Comparison of ENCODE assay signal across 1 cellular context in the genomic region with DNA sequence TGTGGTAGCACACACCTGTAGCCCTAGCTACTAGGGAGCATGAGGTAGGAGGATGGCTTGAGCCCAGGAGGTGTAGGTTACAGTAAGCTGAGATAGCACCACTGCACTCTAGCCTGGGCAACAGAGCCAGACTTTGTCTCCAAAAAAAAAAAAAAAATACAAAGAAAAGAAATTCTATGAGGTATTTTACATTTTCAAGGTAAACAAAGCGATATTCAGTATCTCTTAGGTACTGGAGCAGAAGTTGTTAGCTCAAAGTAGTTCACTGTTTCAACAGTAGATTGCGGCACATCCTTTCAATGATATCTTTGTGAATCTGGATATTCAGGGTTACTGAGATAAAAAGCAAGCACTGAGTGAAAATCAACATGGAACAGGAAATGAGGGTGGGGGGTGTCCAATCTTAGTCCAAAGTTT.
TF ChIP-seq lines count a peak whose summit lies in the region.

No MANE protein-coding gene starts in this region.

TF ChIP-seq in HepG2, 621 proteins besides CTCF, POLR2A, EP300 and RAD21 (continued from another document and continues in another):
- no peak for TF ChIP-seq ZNF432 (CRISPR knock-in tag; IDR thresholded peaks at IDR 0.05; ENCODE audit: borderline replicate concordance)
- TF ChIP-seq MED13 (CRISPR knock-in tag; IDR thresholded peaks at IDR 0.05): peak; percentile 88
- TF ChIP-seq, protein P1, sequence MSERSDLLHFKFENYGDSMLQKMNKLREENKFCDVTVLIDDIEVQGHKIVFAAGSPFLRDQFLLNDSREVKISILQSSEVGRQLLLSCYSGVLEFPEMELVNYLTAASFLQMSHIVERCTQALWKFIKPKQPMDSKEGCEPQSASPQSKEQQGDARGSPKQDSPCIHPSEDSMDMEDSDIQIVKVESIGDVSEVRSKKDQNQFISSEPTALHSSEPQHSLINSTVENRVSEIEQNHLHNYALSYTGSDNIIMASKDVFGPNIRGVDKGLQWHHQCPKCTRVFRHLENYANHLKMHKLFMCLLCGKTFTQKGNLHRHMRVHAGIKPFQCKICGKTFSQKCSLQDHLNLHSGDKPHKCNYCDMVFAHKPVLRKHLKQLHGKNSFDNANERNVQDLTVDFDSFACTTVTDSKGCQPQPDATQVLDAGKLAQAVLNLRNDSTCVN (CRISPR knock-in tag; IDR thresholded peaks at IDR 0.05; ENCODE audit: borderline replicate concordance): no peak
- TF ChIP-seq SALL1 (CRISPR knock-in tag; IDR thresholded peaks at IDR 0.05): peak; percentile 65
- TF ChIP-seq, protein P2, sequence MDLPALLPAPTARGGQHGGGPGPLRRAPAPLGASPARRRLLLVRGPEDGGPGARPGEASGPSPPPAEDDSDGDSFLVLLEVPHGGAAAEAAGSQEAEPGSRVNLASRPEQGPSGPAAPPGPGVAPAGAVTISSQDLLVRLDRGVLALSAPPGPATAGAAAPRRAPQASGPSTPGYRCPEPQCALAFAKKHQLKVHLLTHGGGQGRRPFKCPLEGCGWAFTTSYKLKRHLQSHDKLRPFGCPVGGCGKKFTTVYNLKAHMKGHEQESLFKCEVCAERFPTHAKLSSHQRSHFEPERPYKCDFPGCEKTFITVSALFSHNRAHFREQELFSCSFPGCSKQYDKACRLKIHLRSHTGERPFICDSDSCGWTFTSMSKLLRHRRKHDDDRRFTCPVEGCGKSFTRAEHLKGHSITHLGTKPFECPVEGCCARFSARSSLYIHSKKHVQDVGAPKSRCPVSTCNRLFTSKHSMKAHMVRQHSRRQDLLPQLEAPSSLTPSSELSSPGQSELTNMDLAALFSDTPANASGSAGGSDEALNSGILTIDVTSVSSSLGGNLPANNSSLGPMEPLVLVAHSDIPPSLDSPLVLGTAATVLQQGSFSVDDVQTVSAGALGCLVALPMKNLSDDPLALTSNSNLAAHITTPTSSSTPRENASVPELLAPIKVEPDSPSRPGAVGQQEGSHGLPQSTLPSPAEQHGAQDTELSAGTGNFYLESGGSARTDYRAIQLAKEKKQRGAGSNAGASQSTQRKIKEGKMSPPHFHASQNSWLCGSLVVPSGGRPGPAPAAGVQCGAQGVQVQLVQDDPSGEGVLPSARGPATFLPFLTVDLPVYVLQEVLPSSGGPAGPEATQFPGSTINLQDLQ (CRISPR knock-in tag; IDR thresholded peaks at IDR 0.05): no peak
- peak; percentile 53; the same call in 1 of the 2 replicates for TF ChIP-seq ATF1 (CRISPR knock-in tag; IDR thresholded peaks at IDR 0.05)
- TF ChIP-seq ZEB1 (IDR thresholded peaks at IDR 0.05; ENCODE audit: insufficient replicate concordance, low read depth): peak; percentile 48
- TF ChIP-seq, protein P3, sequence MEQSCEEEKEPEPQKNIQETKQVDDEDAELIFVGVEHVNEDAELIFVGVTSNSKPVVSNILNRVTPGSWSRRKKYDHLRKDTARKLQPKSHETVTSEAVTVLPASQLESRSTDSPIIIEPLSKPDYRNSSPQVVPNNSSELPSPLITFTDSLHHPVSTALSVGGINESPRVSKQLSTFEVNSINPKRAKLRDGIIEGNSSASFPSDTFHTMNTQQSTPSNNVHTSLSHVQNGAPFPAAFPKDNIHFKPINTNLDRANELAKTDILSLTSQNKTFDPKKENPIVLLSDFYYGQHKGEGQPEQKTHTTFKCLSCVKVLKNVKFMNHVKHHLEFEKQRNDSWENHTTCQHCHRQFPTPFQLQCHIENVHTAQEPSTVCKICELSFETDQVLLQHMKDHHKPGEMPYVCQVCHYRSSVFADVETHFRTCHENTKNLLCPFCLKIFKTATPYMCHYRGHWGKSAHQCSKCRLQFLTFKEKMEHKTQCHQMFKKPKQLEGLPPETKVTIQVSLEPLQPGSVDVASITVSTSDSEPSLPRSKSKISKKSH (CRISPR knock-in tag; IDR thresholded peaks at IDR 0.05; ENCODE audit: borderline replicate concordance): no peak
- TF ChIP-seq ZNF207 (IDR thresholded peaks at IDR 0.05; ENCODE audit: borderline replicate concordance): no peak
- TF ChIP-seq, protein P4, sequence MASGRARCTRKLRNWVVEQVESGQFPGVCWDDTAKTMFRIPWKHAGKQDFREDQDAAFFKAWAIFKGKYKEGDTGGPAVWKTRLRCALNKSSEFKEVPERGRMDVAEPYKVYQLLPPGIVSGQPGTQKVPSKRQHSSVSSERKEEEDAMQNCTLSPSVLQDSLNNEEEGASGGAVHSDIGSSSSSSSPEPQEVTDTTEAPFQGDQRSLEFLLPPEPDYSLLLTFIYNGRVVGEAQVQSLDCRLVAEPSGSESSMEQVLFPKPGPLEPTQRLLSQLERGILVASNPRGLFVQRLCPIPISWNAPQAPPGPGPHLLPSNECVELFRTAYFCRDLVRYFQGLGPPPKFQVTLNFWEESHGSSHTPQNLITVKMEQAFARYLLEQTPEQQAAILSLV (CRISPR knock-in tag; IDR thresholded peaks at IDR 0.05; ENCODE audit: borderline replicate concordance): no peak
- no peak; the same call in 1 of the 2 replicates for TF ChIP-seq ZBTB7B (CRISPR knock-in tag; IDR thresholded peaks at IDR 0.05)
- TF ChIP-seq, protein P5, sequence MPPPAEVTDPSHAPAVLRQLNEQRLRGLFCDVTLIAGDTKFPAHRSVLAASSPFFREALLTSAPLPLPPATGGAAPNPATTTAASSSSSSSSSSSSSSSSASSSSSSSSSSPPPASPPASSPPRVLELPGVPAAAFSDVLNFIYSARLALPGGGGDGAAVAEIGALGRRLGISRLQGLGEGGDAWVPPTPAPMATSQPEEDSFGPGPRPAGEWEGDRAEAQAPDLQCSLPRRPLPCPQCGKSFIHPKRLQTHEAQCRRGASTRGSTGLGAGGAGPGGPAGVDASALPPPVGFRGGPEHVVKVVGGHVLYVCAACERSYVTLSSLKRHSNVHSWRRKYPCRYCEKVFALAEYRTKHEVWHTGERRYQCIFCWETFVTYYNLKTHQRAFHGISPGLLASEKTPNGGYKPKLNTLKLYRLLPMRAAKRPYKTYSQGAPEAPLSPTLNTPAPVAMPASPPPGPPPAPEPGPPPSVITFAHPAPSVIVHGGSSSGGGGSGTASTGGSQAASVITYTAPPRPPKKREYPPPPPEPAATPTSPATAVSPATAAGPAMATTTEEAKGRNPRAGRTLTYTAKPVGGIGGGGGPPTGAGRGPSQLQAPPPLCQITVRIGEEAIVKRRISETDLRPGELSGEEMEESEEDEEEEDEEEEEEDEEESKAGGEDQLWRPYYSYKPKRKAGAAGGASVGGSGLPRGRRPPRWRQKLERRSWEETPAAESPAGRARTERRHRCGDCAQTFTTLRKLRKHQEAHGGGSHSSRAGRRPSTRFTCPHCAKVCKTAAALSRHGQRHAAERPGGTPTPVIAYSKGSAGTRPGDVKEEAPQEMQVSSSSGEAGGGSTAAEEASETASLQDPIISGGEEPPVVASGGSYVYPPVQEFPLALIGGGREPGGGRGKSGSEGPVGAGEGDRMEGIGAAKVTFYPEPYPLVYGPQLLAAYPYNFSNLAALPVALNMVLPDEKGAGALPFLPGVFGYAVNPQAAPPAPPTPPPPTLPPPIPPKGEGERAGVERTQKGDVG (CRISPR knock-in tag; IDR thresholded peaks at IDR 0.05; ENCODE audit: borderline replicate concordance): no peak
- TF ChIP-seq, protein P6, sequence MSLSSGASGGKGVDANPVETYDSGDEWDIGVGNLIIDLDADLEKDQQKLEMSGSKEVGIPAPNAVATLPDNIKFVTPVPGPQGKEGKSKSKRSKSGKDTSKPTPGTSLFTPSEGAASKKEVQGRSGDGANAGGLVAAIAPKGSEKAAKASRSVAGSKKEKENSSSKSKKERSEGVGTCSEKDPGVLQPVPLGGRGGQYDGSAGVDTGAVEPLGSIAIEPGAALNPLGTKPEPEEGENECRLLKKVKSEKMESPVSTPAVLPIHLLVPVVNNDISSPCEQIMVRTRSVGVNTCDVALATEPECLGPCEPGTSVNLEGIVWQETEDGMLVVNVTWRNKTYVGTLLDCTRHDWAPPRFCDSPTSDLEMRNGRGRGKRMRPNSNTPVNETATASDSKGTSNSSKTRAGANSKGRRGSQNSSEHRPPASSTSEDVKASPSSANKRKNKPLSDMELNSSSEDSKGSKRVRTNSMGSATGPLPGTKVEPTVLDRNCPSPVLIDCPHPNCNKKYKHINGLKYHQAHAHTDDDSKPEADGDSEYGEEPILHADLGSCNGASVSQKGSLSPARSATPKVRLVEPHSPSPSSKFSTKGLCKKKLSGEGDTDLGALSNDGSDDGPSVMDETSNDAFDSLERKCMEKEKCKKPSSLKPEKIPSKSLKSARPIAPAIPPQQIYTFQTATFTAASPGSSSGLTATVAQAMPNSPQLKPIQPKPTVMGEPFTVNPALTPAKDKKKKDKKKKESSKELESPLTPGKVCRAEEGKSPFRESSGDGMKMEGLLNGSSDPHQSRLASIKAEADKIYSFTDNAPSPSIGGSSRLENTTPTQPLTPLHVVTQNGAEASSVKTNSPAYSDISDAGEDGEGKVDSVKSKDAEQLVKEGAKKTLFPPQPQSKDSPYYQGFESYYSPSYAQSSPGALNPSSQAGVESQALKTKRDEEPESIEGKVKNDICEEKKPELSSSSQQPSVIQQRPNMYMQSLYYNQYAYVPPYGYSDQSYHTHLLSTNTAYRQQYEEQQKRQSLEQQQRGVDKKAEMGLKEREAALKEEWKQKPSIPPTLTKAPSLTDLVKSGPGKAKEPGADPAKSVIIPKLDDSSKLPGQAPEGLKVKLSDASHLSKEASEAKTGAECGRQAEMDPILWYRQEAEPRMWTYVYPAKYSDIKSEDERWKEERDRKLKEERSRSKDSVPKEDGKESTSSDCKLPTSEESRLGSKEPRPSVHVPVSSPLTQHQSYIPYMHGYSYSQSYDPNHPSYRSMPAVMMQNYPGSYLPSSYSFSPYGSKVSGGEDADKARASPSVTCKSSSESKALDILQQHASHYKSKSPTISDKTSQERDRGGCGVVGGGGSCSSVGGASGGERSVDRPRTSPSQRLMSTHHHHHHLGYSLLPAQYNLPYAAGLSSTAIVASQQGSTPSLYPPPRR (CRISPR knock-in tag; IDR thresholded peaks at IDR 0.05; ENCODE audit: borderline replicate concordance): peak; percentile 91
- TF ChIP-seq ZNF138 (CRISPR knock-in tag; IDR thresholded peaks at IDR 0.05; ENCODE audit: low read depth): no peak
- peak; percentile 66; the same call in 1 of the 2 replicates for TF ChIP-seq FOXK2 (IDR thresholded peaks at IDR 0.05)
- no peak for TF ChIP-seq ZNF616 (CRISPR knock-in tag; IDR thresholded peaks at IDR 0.05; ENCODE audit: low read depth)
- TF ChIP-seq STAT5B (CRISPR knock-in tag; IDR thresholded peaks at IDR 0.05): no peak
- TF ChIP-seq POGZ (CRISPR knock-in tag; IDR thresholded peaks at IDR 0.05): peak; percentile 62; the same call in 1 of the 2 replicates
- TF ChIP-seq, protein P7, sequence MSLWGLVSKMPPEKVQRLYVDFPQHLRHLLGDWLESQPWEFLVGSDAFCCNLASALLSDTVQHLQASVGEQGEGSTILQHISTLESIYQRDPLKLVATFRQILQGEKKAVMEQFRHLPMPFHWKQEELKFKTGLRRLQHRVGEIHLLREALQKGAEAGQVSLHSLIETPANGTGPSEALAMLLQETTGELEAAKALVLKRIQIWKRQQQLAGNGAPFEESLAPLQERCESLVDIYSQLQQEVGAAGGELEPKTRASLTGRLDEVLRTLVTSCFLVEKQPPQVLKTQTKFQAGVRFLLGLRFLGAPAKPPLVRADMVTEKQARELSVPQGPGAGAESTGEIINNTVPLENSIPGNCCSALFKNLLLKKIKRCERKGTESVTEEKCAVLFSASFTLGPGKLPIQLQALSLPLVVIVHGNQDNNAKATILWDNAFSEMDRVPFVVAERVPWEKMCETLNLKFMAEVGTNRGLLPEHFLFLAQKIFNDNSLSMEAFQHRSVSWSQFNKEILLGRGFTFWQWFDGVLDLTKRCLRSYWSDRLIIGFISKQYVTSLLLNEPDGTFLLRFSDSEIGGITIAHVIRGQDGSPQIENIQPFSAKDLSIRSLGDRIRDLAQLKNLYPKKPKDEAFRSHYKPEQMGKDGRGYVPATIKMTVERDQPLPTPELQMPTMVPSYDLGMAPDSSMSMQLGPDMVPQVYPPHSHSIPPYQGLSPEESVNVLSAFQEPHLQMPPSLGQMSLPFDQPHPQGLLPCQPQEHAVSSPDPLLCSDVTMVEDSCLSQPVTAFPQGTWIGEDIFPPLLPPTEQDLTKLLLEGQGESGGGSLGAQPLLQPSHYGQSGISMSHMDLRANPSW (CRISPR knock-in tag; IDR thresholded peaks at IDR 0.05; ENCODE audit: borderline replicate concordance): peak; percentile 32; the same call in 1 of the 2 replicates
- 0 out of 2 replicates have a peak, but pooled peaks have one; percentile 18 for TF ChIP-seq ZNF747 (CRISPR knock-in tag; IDR thresholded peaks at IDR 0.05; ENCODE audit: borderline replicate concordance)
- TF ChIP-seq, protein P8, sequence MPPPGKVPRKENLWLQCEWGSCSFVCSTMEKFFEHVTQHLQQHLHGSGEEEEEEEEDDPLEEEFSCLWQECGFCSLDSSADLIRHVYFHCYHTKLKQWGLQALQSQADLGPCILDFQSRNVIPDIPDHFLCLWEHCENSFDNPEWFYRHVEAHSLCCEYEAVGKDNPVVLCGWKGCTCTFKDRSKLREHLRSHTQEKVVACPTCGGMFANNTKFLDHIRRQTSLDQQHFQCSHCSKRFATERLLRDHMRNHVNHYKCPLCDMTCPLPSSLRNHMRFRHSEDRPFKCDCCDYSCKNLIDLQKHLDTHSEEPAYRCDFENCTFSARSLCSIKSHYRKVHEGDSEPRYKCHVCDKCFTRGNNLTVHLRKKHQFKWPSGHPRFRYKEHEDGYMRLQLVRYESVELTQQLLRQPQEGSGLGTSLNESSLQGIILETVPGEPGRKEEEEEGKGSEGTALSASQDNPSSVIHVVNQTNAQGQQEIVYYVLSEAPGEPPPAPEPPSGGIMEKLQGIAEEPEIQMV (CRISPR knock-in tag; IDR thresholded peaks at IDR 0.05; ENCODE audit: low read depth): no peak
- TF ChIP-seq SOX6 (IDR thresholded peaks at IDR 0.05): no peak
- peak; percentile 95 for TF ChIP-seq SOX6 (CRISPR knock-in tag; IDR thresholded peaks at IDR 0.05)
- no peak for TF ChIP-seq SUZ12 (IDR thresholded peaks at IDR 0.05; ENCODE audit: low read depth, low read length)
- peak; percentile 51; the same call in 1 of the 2 replicates for TF ChIP-seq NFKBIZ (CRISPR knock-in tag; IDR thresholded peaks at IDR 0.05)
